ENCODE assay signal across 13 cellular contexts in genomic region chr6:10853849-10854300, GRCh38. TPM values are rescaled to one million over a fixed set of nuclear protein-coding genes. Genes with fewer than 3 reads are reported as not detected.
"Had no signal": no experiment of that assay in that cellular context is flagged by ENCODE, and none has a peak within 500 bp of the region (broad histone marks: within the 10 kb centered on the region; RNA-seq: fewer than 3 reads in every experiment).

No MANE protein-coding gene starts in this region.

RNA-seq across cellular contexts. Expression of gene MAK, which starts 15.5 kb away (rescaled TPM):
- total RNA-seq: activated naive CD8-positive, alpha-beta T cell treated with anti-CD3 and anti-CD28 coated beads, Interleukin-2, amount 10 ng/mL, durations not matched to agents 7 days and 5 days; ascending aorta; chondrocyte; colonic mucosa had no signal

RNA-seq across cellular contexts. Expression of gene GCM2, which starts 28.0 kb away (rescaled TPM):
- total RNA-seq: activated CD4-positive, alpha-beta T cell treated with anti-CD3 and anti-CD28 coated beads for 36 hours; activated CD4-positive, alpha-beta T cell treated with anti-CD3 and anti-CD28 coated beads, Interleukin-2, amount 10 ng/mL, durations not matched to agents 7 days and 5 days; activated CD8-positive, alpha-beta T cell treated with anti-CD3 and anti-CD28 coated beads, Interleukin-2, amount 10 ng/mL, durations not matched to agents 7 days and 5 days; activated naive CD8-positive, alpha-beta T cell treated with anti-CD3 and anti-CD28 coated beads, Interleukin-2, amount 10 ng/mL, durations not matched to agents 7 days and 5 days; activated T-helper 2 cell treated with anti-CD3 and anti-CD28 coated beads, Interferon-gamma antibody, Interleukin-2, Interleukin-4, amounts not matched to agents 10 μg/mL and 5 μg/mL and 100 μg/mL, durations not matched to agents 14 hours and 24 hours and 36 hours; ascending aorta; cardiac muscle cell; chondrocyte; colonic mucosa; M059J; PC-3; Peyer's patch had no signal
- polyA plus RNA-seq: adipose tissue, cardiac muscle cell had no signal

RNA-seq across cellular contexts. Expression of gene SYCP2L, which starts 33.0 kb away (rescaled TPM):
- total RNA-seq: M059J had no signal
